In genomic region chr10:43090664-43091063, GRCh38 we compare ENCODE assay signal across 24 cellular contexts.
"Had no signal": no experiment of that assay in that cellular context is flagged by ENCODE, and none has a peak within 500 bp of the region (broad histone marks: within the 10 kb centered on the region; RNA-seq: fewer than 3 reads in every experiment).

No MANE protein-coding gene starts in this region.

- H3K4me3 ChIP-seq: left lung, lower lobe of right lung, pancreas, prostate gland, skin epidermis, stomach, testis, thyroid gland, transverse colon, upper lobe of left lung had no signal

- H3K27ac ChIP-seq: left lung, lower lobe of right lung, pancreas, prostate gland, skin epidermis, stomach, testis, thyroid gland, transverse colon, upper lobe of left lung had no signal

- H3K36me3 ChIP-seq: left lung, lower lobe of right lung, pancreas, prostate gland, stomach, thyroid gland, transverse colon, upper lobe of left lung had no signal

- H3K4me1 ChIP-seq: lower lobe of right lung, pancreas, prostate gland, testis, thyroid gland, transverse colon, upper lobe of left lung had no signal

- FAIRE-seq: islet of Langerhans, kidney, pancreas had no signal

- DNase-seq: immature natural killer cell; kidney; left lung; lower lobe of right lung; mammary epithelial cell; mesenchymal stem cell; naive thymus-derived CD8-positive, alpha-beta T cell; nucleus accumbens; retina; stimulated activated CD4-positive, alpha-beta T cell treated with anti-CD3 and anti-CD28 coated beads, Interleukin-12 subunit alpha, Interleukin-12 subunit beta, amount 100 ng/mL, for 4 hours; stimulated activated CD4-positive, alpha-beta T cell treated with anti-CD3 and anti-CD28 coated beads, Interleukin-15, amount 100 ng/mL, for 24 hours; stimulated activated CD4-positive, alpha-beta T cell treated with anti-CD3 and anti-CD28 coated beads, Interleukin-2, amount 100 ng/mL, for 24 hours; stimulated activated CD4-positive, alpha-beta T cell treated with anti-CD3 and anti-CD28 coated beads, Interleukin-4, amount 100 ng/mL, for 1 hour; stimulated activated naive B cell treated with anti-CD40 and anti-IgM and Interleukin-4, amounts not matched to agents 10 μg/mL and 1 μg/mL and 100 μg/mL, for 72 hours; stimulated activated naive CD8-positive, alpha-beta T cell treated with anti-CD3 and anti-CD28 coated beads, Interleukin-15, Interleukin-2, amounts not matched to agents 100 U/mL and 50 U/mL, for 24 hours; testis; thyroid gland; transverse colon had no signal

- H3K27me3 ChIP-seq: pancreas, testis, thyroid gland, transverse colon, upper lobe of left lung had no signal

- H3K9me3 ChIP-seq: left lung, lower lobe of right lung, pancreas, prostate gland, stomach, testis, thyroid gland, transverse colon, upper lobe of left lung had no signal
